20 cellular contexts compared by ENCODE assay signal in the genomic region with DNA sequence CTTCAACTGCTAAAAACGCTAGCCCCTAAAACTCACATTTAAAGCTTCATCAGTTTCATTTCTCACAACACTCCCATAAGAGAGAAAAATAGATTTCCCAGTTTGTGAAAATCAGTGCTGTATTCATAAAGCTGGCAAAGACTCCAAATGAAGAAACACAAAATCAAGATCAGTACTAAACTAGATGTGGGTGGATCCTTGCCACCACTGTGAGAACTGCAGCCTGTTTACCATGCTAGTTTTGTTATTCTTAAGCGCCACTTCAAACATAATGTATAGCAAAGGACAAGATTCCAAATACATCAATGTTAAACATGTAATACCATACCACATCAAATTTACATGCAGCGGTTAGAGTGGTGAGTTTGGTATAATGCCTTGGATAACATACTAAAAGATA.
"Had no signal": no experiment of that assay in that cellular context is flagged by ENCODE, and none has a peak within 500 bp of the region (broad histone marks: within the 10 kb centered on the region; RNA-seq: fewer than 3 reads in every experiment).

No MANE protein-coding gene starts in this region.

- H3K27ac ChIP-seq: esophagus squamous epithelium, gastroesophageal sphincter, neural progenitor cell, ovary, prostate gland, right lobe of liver had no signal

- H3K4me3 ChIP-seq: esophagus squamous epithelium, gastroesophageal sphincter, mucosa of descending colon, neural progenitor cell, ovary, prostate gland, right lobe of liver had no signal

- H3K27ac Mint-ChIP-seq: effector memory CD8-positive, alpha-beta T cell; natural killer cell; neural progenitor cell; stimulated activated effector memory CD8-positive, alpha-beta T cell treated with anti-CD3 and anti-CD28 coated beads, Interleukin-12 subunit alpha, Interleukin-12 subunit beta, amount 100 ng/mL, for 72 hours had no signal

- H3K4me1 ChIP-seq: esophagus squamous epithelium, gastroesophageal sphincter, neural progenitor cell, prostate gland, right lobe of liver had no signal

- H3K36me3 Mint-ChIP-seq: natural killer cell; neural progenitor cell; stimulated activated effector memory CD8-positive, alpha-beta T cell treated with anti-CD3 and anti-CD28 coated beads, Interleukin-12 subunit alpha, Interleukin-12 subunit beta, amount 100 ng/mL, for 72 hours had no signal

- H3K9me3 Mint-ChIP-seq: neural progenitor cell; stimulated activated effector memory CD8-positive, alpha-beta T cell treated with anti-CD3 and anti-CD28 coated beads, Interleukin-12 subunit alpha, Interleukin-12 subunit beta, amount 100 ng/mL, for 72 hours had no signal

- ATAC-seq: effector memory CD8-positive, alpha-beta T cell; gastroesophageal sphincter; left colon; mucosa of descending colon; natural killer cell; stimulated activated naive CD8-positive, alpha-beta T cell treated with anti-CD3 and anti-CD28 coated beads, Interleukin-15, Interleukin-2, amounts not matched to agents 100 U/mL and 50 U/mL, for 24 hours had no signal

- FAIRE-seq: keratinocyte had no signal

- H3K36me3 ChIP-seq: esophagus squamous epithelium, gastroesophageal sphincter, neural progenitor cell, ovary, prostate gland, right lobe of liver had no signal

- DNase-seq: central memory CD4-positive, alpha-beta T cell; effector memory CD8-positive, alpha-beta T cell; esophagus squamous epithelium; foreskin fibroblast; glutamatergic neuron; left colon; mammary epithelial cell; mucosa of descending colon; natural killer cell; ovary; right lobe of liver; stimulated activated CD4-positive, alpha-beta T cell treated with anti-CD3 and anti-CD28 coated beads, Interleukin-4, amount 100 ng/mL, for 1 hour; stimulated activated CD8-positive, alpha-beta memory T cell treated with anti-CD3 and anti-CD28 coated beads, Interleukin-4, amount 100 ng/mL, for 48 hours; stimulated activated naive CD8-positive, alpha-beta T cell treated with anti-CD3 and anti-CD28 coated beads, Interleukin-15, Interleukin-2, amounts not matched to agents 100 U/mL and 50 U/mL, for 24 hours; trophoblast cell had no signal

- H2AFZ ChIP-seq: neural progenitor cell had no signal

- H3K27me3 ChIP-seq: esophagus squamous epithelium, gastroesophageal sphincter, neural progenitor cell, ovary, right lobe of liver had no signal

- H3K4me3 Mint-ChIP-seq: effector memory CD8-positive, alpha-beta T cell; natural killer cell; neural progenitor cell; stimulated activated effector memory CD8-positive, alpha-beta T cell treated with anti-CD3 and anti-CD28 coated beads, Interleukin-12 subunit alpha, Interleukin-12 subunit beta, amount 100 ng/mL, for 72 hours had no signal

- H3K4me1 Mint-ChIP-seq: natural killer cell; stimulated activated effector memory CD8-positive, alpha-beta T cell treated with anti-CD3 and anti-CD28 coated beads, Interleukin-12 subunit alpha, Interleukin-12 subunit beta, amount 100 ng/mL, for 72 hours had no signal

- H3K4me2 ChIP-seq: neural progenitor cell had no signal

- H3K9me3 ChIP-seq: esophagus squamous epithelium, gastroesophageal sphincter, mucosa of descending colon, ovary, prostate gland, right lobe of liver had no signal

- H3K9ac ChIP-seq: neural progenitor cell had no signal
